Comparison of ENCODE assay signal across 1 cellular context in genomic region chr17:43010667-43011308, GRCh38.
A peak's percentile ranks its signal among the peaks of the same experiment; 100 is the strongest.
TF ChIP-seq lines count a peak whose summit lies in the region.

No MANE protein-coding gene starts in this region.

TF ChIP-seq in HepG2, 621 proteins besides CTCF, POLR2A, EP300 and RAD21 (continued from another document and continues in another):
- TF ChIP-seq ARID5B (CRISPR knock-in tag; IDR thresholded peaks at IDR 0.05): peak; percentile 93
- TF ChIP-seq KAT8 (CRISPR knock-in tag; IDR thresholded peaks at IDR 0.05): peak; percentile 64; the same call in 1 of the 2 replicates
- TF ChIP-seq PRDM4 (CRISPR knock-in tag; IDR thresholded peaks at IDR 0.05; ENCODE audit: borderline replicate concordance): no peak
- TF ChIP-seq ZSCAN12 (CRISPR knock-in tag; IDR thresholded peaks at IDR 0.05): 0 out of 2 replicates have a peak, but pooled peaks have one; percentile 18
- TF ChIP-seq FOXK1 (CRISPR knock-in tag; IDR thresholded peaks at IDR 0.05; ENCODE audit: borderline replicate concordance, low read depth): peak; percentile 65; the same call in 1 of the 2 replicates
- TF ChIP-seq ZBTB20 (CRISPR knock-in tag; IDR thresholded peaks at IDR 0.05; ENCODE audit: borderline replicate concordance, low read depth): peak; percentile 66; the same call in 1 of the 2 replicates
- TF ChIP-seq ZNF710 (CRISPR knock-in tag; IDR thresholded peaks at IDR 0.05; ENCODE audit: borderline replicate concordance): 0 out of 2 replicates have a peak, but pooled peaks have one; percentile 63
- TF ChIP-seq KDM6A (CRISPR knock-in tag; IDR thresholded peaks at IDR 0.05; ENCODE audit: low read depth): peak; percentile 79; the same call in 1 of the 2 replicates
- 0 out of 2 replicates have a peak, but pooled peaks have one; percentile 7 for TF ChIP-seq MED13 (CRISPR knock-in tag; IDR thresholded peaks at IDR 0.05)
- TF ChIP-seq E2F1 (CRISPR knock-in tag; IDR thresholded peaks at IDR 0.05): no peak
- TF ChIP-seq TRAFD1 (CRISPR knock-in tag; IDR thresholded peaks at IDR 0.05; ENCODE audit: borderline replicate concordance): peak; percentile 14; the same call in 1 of the 2 replicates
- TF ChIP-seq ZNF747 (CRISPR knock-in tag; IDR thresholded peaks at IDR 0.05; ENCODE audit: borderline replicate concordance): peak; percentile 14; the same call in 1 of the 2 replicates
- TF ChIP-seq MIER3 (CRISPR knock-in tag; IDR thresholded peaks at IDR 0.05; ENCODE audit: borderline replicate concordance): peak; percentile 75; the same call in 1 of the 2 replicates
- peak; percentile 78 for TF ChIP-seq TFE3 (CRISPR knock-in tag; IDR thresholded peaks at IDR 0.05)
- TF ChIP-seq HNF1B (CRISPR knock-in tag; IDR thresholded peaks at IDR 0.05): peak; percentile 87
- TF ChIP-seq STAT6 (CRISPR knock-in tag; IDR thresholded peaks at IDR 0.05; ENCODE audit: borderline replicate concordance): 0 out of 2 replicates have a peak, but pooled peaks have one; percentile 20
- peak; percentile 82; the same call in 1 of the 2 replicates for TF ChIP-seq ETV5 (CRISPR knock-in tag; IDR thresholded peaks at IDR 0.05; ENCODE audit: borderline replicate concordance)
- peak; percentile 84 for TF ChIP-seq TARDBP (CRISPR knock-in tag; IDR thresholded peaks at IDR 0.05)
- TF ChIP-seq HDAC2 (CRISPR knock-in tag; IDR thresholded peaks at IDR 0.05): peak; percentile 93
- TF ChIP-seq ATF1 (CRISPR knock-in tag; IDR thresholded peaks at IDR 0.05): peak; percentile 74
- peak; percentile 79 for TF ChIP-seq MIER2 (CRISPR knock-in tag; IDR thresholded peaks at IDR 0.05)
- no peak for TF ChIP-seq SIN3A (IDR thresholded peaks at IDR 0.05; ENCODE audit: borderline replicate concordance, low read depth, low read length)
- peak; percentile 19; the same call in 1 of the 2 replicates for TF ChIP-seq HOXD1 (CRISPR knock-in tag; IDR thresholded peaks at IDR 0.05)
- TF ChIP-seq HDAC1 (CRISPR knock-in tag; IDR thresholded peaks at IDR 0.05): peak; percentile 62
- TF ChIP-seq FOXJ3 (CRISPR knock-in tag; IDR thresholded peaks at IDR 0.05; ENCODE audit: borderline replicate concordance): peak; percentile 12; the same call in 1 of the 2 replicates
- no peak for TF ChIP-seq HCFC1 (IDR thresholded peaks at IDR 0.05; ENCODE audit: low read depth, low read length)
- TF ChIP-seq NR2F1 (CRISPR knock-in tag; IDR thresholded peaks at IDR 0.05): 0 out of 4 replicates have a peak, but pooled peaks of 1 of the 2 experiments have one; percentile 35
- no peak for TF ChIP-seq HINFP (CRISPR knock-in tag; IDR thresholded peaks at IDR 0.05; ENCODE audit: low read depth)
- no peak for TF ChIP-seq ADNP (CRISPR knock-in tag; IDR thresholded peaks at IDR 0.05)
- 0 out of 2 replicates have a peak, but pooled peaks have one; percentile 12 for TF ChIP-seq SKIL (CRISPR knock-in tag; IDR thresholded peaks at IDR 0.05; ENCODE audit: borderline replicate concordance)
- 0 out of 2 replicates have a peak, but pooled peaks have one; percentile 44 for TF ChIP-seq ZNF589 (CRISPR knock-in tag; conservative IDR thresholded peaks at IDR 0.05)
- TF ChIP-seq ZNF207 (IDR thresholded peaks at IDR 0.05; ENCODE audit: borderline replicate concordance): no peak
- TF ChIP-seq PHF21A (CRISPR knock-in tag; IDR thresholded peaks at IDR 0.05): peak; percentile 93
- TF ChIP-seq SPEN (CRISPR knock-in tag; IDR thresholded peaks at IDR 0.05; ENCODE audit: low read depth): peak; percentile 31; the same call in 1 of the 2 replicates
